2 cellular contexts compared by ENCODE assay signal in the genomic region with DNA sequence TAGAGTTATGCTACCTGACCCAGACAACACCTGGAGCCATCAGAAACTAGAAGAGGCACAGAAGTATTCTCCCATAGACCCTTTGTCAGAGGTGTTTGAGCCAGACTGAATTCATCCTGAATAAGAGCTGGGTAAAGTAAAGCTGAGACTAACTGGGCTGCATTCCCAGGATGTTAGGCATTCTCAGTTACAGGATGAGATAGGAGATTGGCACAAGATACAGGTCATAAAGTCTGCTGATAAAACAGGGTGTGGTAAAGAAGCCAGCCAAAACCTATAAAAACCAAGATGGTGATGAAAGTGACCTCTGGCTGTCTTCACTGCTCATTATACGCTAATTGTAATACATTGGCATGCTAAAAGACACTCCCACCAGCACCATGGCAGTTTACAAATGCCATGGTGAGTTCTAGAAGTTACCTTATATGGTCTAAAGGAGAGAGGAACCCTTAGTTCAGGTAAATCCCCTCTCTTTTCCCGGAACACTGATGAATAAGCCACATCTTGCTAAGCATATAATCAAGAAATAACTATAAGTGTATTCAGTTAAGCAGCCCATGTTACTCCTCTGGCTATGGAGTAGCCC.
TF ChIP-seq lines count a peak whose summit lies in the region.

No MANE protein-coding gene starts in this region.

TF ChIP-seq in GM23338, 12 proteins besides CTCF, POLR2A, EP300 and RAD21 (continues in another document):
- TF ChIP-seq EZH2 (IDR thresholded peaks at IDR 0.05; ENCODE audit: low read depth, unreplicated experiment): no peak
- TF ChIP-seq, protein P1, sequence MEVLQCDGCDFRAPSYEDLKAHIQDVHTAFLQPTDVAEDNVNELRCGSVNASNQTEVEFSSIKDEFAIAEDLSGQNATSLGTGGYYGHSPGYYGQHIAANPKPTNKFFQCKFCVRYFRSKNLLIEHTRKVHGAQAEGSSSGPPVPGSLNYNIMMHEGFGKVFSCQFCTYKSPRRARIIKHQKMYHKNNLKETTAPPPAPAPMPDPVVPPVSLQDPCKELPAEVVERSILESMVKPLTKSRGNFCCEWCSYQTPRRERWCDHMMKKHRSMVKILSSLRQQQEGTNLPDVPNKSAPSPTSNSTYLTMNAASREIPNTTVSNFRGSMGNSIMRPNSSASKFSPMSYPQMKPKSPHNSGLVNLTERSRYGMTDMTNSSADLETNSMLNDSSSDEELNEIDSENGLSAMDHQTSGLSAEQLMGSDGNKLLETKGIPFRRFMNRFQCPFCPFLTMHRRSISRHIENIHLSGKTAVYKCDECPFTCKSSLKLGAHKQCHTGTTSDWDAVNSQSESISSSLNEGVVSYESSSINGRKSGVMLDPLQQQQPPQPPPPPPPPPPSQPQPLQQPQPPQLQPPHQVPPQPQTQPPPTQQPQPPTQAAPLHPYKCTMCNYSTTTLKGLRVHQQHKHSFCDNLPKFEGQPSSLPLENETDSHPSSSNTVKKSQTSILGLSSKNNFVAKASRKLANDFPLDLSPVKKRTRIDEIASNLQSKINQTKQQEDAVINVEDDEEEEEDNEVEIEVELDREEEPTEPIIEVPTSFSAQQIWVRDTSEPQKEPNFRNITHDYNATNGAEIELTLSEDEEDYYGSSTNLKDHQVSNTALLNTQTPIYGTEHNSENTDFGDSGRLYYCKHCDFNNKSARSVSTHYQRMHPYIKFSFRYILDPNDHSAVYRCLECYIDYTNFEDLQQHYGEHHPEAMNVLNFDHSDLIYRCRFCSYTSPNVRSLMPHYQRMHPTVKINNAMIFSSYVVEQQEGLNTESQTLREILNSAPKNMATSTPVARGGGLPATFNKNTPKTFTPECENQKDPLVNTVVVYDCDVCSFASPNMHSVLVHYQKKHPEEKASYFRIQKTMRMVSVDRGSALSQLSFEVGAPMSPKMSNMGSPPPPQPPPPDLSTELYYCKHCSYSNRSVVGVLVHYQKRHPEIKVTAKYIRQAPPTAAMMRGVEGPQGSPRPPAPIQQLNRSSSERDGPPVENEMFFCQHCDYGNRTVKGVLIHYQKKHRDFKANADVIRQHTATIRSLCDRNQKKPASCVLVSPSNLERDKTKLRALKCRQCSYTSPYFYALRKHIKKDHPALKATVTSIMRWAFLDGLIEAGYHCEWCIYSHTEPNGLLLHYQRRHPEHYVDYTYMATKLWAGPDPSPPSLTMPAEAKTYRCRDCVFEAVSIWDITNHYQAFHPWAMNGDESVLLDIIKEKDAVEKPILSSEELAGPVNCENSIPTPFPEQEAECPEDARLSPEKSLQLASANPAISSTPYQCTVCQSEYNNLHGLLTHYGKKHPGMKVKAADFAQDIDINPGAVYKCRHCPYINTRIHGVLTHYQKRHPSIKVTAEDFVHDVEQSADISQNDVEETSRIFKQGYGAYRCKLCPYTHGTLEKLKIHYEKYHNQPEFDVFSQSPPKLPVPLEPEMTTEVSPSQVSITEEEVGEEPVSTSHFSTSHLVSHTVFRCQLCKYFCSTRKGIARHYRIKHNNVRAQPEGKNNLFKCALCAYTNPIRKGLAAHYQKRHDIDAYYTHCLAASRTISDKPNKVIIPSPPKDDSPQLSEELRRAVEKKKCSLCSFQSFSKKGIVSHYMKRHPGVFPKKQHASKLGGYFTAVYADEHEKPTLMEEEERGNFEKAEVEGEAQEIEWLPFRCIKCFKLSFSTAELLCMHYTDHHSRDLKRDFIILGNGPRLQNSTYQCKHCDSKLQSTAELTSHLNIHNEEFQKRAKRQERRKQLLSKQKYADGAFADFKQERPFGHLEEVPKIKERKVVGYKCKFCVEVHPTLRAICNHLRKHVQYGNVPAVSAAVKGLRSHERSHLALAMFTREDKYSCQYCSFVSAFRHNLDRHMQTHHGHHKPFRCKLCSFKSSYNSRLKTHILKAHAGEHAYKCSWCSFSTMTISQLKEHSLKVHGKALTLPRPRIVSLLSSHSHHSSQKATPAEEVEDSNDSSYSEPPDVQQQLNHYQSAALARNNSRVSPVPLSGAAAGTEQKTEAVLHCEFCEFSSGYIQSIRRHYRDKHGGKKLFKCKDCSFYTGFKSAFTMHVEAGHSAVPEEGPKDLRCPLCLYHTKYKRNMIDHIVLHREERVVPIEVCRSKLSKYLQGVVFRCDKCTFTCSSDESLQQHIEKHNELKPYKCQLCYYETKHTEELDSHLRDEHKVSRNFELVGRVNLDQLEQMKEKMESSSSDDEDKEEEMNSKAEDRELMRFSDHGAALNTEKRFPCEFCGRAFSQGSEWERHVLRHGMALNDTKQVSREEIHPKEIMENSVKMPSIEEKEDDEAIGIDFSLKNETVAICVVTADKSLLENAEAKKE (CRISPR knock-in tag; IDR thresholded peaks at IDR 0.05): no peak
- no peak for TF ChIP-seq CREB1 (CRISPR knock-in tag; IDR thresholded peaks at IDR 0.05; ENCODE audit: low read depth)
- no peak for TF ChIP-seq ZNF114 (CRISPR knock-in tag; IDR thresholded peaks at IDR 0.05)
- no peak for TF ChIP-seq POLR2AphosphoS5 (IDR thresholded peaks at IDR 0.05; ENCODE audit: low read depth)
- TF ChIP-seq NANOG (IDR thresholded peaks at IDR 0.05; ENCODE audit: borderline replicate concordance): no peak
- no peak for TF ChIP-seq JUNB (IDR thresholded peaks at IDR 0.05; ENCODE audit: unreplicated experiment)
- TF ChIP-seq, protein P2, sequence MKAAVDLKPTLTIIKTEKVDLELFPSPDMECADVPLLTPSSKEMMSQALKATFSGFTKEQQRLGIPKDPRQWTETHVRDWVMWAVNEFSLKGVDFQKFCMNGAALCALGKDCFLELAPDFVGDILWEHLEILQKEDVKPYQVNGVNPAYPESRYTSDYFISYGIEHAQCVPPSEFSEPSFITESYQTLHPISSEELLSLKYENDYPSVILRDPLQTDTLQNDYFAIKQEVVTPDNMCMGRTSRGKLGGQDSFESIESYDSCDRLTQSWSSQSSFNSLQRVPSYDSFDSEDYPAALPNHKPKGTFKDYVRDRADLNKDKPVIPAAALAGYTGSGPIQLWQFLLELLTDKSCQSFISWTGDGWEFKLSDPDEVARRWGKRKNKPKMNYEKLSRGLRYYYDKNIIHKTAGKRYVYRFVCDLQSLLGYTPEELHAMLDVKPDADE (IDR thresholded peaks at IDR 0.05): no peak
- no peak for TF ChIP-seq STAT1 (IDR thresholded peaks at IDR 0.05; ENCODE audit: unreplicated experiment)
- TF ChIP-seq EZH2phosphoT487 (IDR thresholded peaks at IDR 0.05; ENCODE audit: unreplicated experiment): no peak
- TF ChIP-seq ZNF331 (CRISPR knock-in tag; IDR thresholded peaks at IDR 0.05; ENCODE audit: low read depth): no peak

TF ChIP-seq in H1, 55 proteins besides CTCF, POLR2A, EP300 and RAD21:
- no peak for TF ChIP-seq RNF2 (IDR thresholded peaks at IDR 0.05; ENCODE audit: borderline replicate concordance, low read depth, low read length, missing control alignments, poor library complexity, severe bottlenecking)
- peak; percentile 40; the same call in 1 of the 2 replicates for TF ChIP-seq SRF (IDR thresholded peaks at IDR 0.05; ENCODE audit: low read depth, low read length)
